8 cellular contexts compared by ENCODE assay signal in the genomic region with DNA sequence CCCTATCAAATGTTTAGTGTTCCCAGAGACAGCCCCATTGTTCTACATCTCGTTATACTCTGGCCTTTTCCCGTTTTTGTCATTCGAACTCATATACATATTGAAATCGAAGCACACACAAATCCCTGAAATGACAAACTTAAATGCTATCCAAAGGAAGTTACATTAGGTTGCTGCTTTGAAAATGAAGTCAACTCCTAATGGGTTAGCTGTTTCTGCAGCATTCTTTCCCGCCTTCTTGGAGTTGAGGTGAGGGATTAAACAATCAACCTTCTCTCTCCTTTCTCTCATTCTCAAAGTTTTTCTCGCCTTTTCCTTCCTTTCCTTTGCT. TPM values are rescaled to one million over a fixed set of nuclear protein-coding genes. Genes with fewer than 3 reads are reported as not detected.
DNase-seq lines count a peak whose midpoint lies in the region; ATAC-seq, FAIRE-seq and TF ChIP-seq lines count a peak whose summit lies in the region.

No MANE protein-coding gene starts in this region.

- no peak for TF ChIP-seq POLR2A in GM12878 (IDR thresholded peaks at IDR 0.05; ENCODE audit: low read depth, low read length)

- H3K79me1 ChIP-seq in mesendoderm (ENCODE audit: low read length): no peaks in the 10 kb centered on the region

- no peak for FAIRE-seq in GM12878 (lab: Jason Lieb, UNC)

- no peak for ATAC-seq in GM12878
- no peak for ATAC-seq in GM21360 (IDR thresholded peaks at IDR 0.05; ENCODE audit: unreplicated experiment)
- no peak for ATAC-seq in HG03432 (IDR thresholded peaks at IDR 0.05; ENCODE audit: unreplicated experiment)

- peak overlapping the region; percentile 94 for H3K18ac ChIP-seq in mesendoderm (ENCODE audit: low read length)

- peak overlapping the region; percentile 61 for H2AFZ ChIP-seq in GM12878 (ENCODE audit: control insufficient read depth, low read depth, low read length)

- TF ChIP-seq CTCF in AG09309 (IDR thresholded peaks at IDR 0.05; ENCODE audit: control insufficient read depth, insufficient read depth, low read depth, low read length, missing control alignments) (no peak), GM12878 (IDR thresholded peaks at IDR 0.05 in 2 of 3, conservative IDR thresholded peaks at IDR 0.05 in 1 of 3; ENCODE audit: control insufficient read depth in 2 of 3, extremely low read depth in 1 of 3, insufficient read depth in 1 of 3, low read depth in 3 of 3, low read length in 3 of 3) (no peak)

- H4K20me1 ChIP-seq in GM12878 (ENCODE audit: control insufficient read depth, insufficient read depth): no peaks in the 10 kb centered on the region

- H3K79me2 ChIP-seq in GM12878 (ENCODE audit: control insufficient read depth, insufficient read depth, low read length) (no peaks in the 10 kb centered on the region), mesendoderm (ENCODE audit: control insufficient read depth, insufficient read depth, low read length) (peaks cover 34% of the 10 kb centered on the region)

- intact Hi-C loops in GM12878 (cut with micrococcal nuclease; ENCODE audit: unreplicated experiment): loop anchor here (10.0 kb wide), 1 partner anchor 131 kb away; no protein-coding TSS in a partner anchor

- no peak overlapping the region for H4K5ac ChIP-seq in mesendoderm (ENCODE audit: low read length)

- SMC1A ChIA-PET in GM12878 (lab: Charles Lee; ENCODE audit: uncharacterized antibody, unreplicated experiment): interaction anchor here (1.5 to 2.8 kb wide), 3 partner anchors 34 to 124 kb away, joined by 4 to 12 read pairs (median 8); a partner anchor contains a TSS

- DNase-seq in AG09309 (ENCODE audit: low read depth): no peak
- DNase-seq in HuH-7.5 (ENCODE audit: low spot score): peak; percentile 11
- DNase-seq in GM12878 (ENCODE audit: low read depth, low spot score): no peak
- no peak for DNase-seq in mesendoderm
- no peak for DNase-seq in KBM-7
- no peak for DNase-seq in LoVo (ENCODE audit: low spot score)

- CTCF ChIA-PET in GM12878 (lab: Yijun Ruan, JAX): interaction anchor here (0.9 to 1.9 kb wide), 2 partner anchors 125 to 369 kb away, joined by 4 to 7 read pairs; no protein-coding TSS in a partner anchor

- no peak overlapping the region for H4K8ac ChIP-seq in mesendoderm (ENCODE audit: low read depth, low read length)

- H3K27ac ChIP-seq in GM12878 (ENCODE audit: control insufficient read depth, insufficient read depth) (no peak overlapping the region), mesendoderm (ENCODE audit: low read depth, low read length) (peak overlapping the region; percentile 92)

- H3K23ac ChIP-seq in mesendoderm (ENCODE audit: low read length): no peak overlapping the region

- no peak overlapping the region for H3K4ac ChIP-seq in mesendoderm (ENCODE audit: low read depth, low read length)

- H3K56ac ChIP-seq in mesendoderm (ENCODE audit: low read length): peak overlapping the region; percentile 97

- peak overlapping the region; percentile 25 for H2BK15ac ChIP-seq in mesendoderm (replicated peaks; ENCODE audit: low read depth)

- H3K36me3 ChIP-seq in GM12878 (ENCODE audit: control insufficient read depth in 2 of 2, insufficient read depth in 2 of 2, low read length in 1 of 2): no peaks in the 10 kb centered on the region
- peaks cover 1% of the 10 kb centered on the region for H3K36me3 ChIP-seq in mesendoderm (ENCODE audit: control insufficient read depth, insufficient read depth, low read length)

- POLR2A ChIA-PET in GM12878 (lab: Charles Lee): no interaction called here

- in situ Hi-C loops in GM12878 (cut with MboI): no loop called here
- in situ Hi-C loops in KBM-7 (cut with MboI; ENCODE audit: low pct_unique_long_range_greater_than_20kb, low sequenced_read_pairs): no loop called here

- 19% methylated on average over 6 of the region's 6 CpGs for WGBS in GM12878 (ENCODE audit: insufficient coverage, insufficient replicate concordance, low lambda C conversion rate, missing lambda C conversion rate)
- no CpG with 5 or more reads among the region's 6 CpGs for WGBS in mesendoderm (ENCODE audit: extremely low coverage, insufficient coverage, low lambda C conversion rate)

- TF ChIP-seq RAD21 in GM12878 (IDR thresholded peaks at IDR 0.05; ENCODE audit: insufficient read depth, low read depth, low read length): no peak

- peak overlapping the region; percentile 48 for H3K4me3 ChIP-seq in AG09309 (ENCODE audit: control insufficient read depth, low read depth, low read length)
- peak overlapping the region; percentile 74; the same call in 1 of the 2 replicates for H3K4me3 ChIP-seq in GM12878
- peak overlapping the region; percentile 87 for H3K4me3 ChIP-seq in mesendoderm (ENCODE audit: low read length)

- BruUV-seq in GM12878 (replicated peaks; lab: Mats Ljungman, UMichigan): no TSS peak

- RAD21 ChIA-PET in GM12878 (lab: Charles Lee; ENCODE audit: unreplicated experiment): interaction anchor here (2.1 kb wide), 1 partner anchor 35 kb away, joined by 14 read pairs; a partner anchor contains a TSS

- peak overlapping the region; percentile 25 for H2AK5ac ChIP-seq in mesendoderm (ENCODE audit: low read length)

- H3K4me1 ChIP-seq in GM12878 (ENCODE audit: control insufficient read depth, insufficient read depth, low read length) (peaks cover 4% of the 10 kb centered on the region), mesendoderm (ENCODE audit: control insufficient read depth, low read depth, low read length) (no peaks in the 10 kb centered on the region)

- H3K4me2 ChIP-seq in GM12878 (ENCODE audit: control insufficient read depth, insufficient read depth): peak overlapping the region; percentile 66
- H3K4me2 ChIP-seq in mesendoderm (ENCODE audit: low read length): peak overlapping the region; percentile 72

- no peaks in the 10 kb centered on the region for H3K9me3 ChIP-seq in GM12878 (replicated peaks; ENCODE audit: control insufficient read depth, insufficient read depth, low read length)

- H3K27me3 ChIP-seq in GM12878 (replicated peaks in 1 of 2; ENCODE audit: control insufficient read depth in 2 of 2, insufficient read depth in 2 of 2, low read length in 1 of 2) (no peaks in the 10 kb centered on the region; a peak in 1 of 4 replicates), mesendoderm (ENCODE audit: insufficient read depth, low read length, poor library complexity) (no peaks in the 10 kb centered on the region)

- peak overlapping the region; percentile 53 for H2BK5ac ChIP-seq in mesendoderm (ENCODE audit: low read length)

- H2BK120ac ChIP-seq in mesendoderm (ENCODE audit: low read depth, low read length): peak overlapping the region; percentile 17

- TF ChIP-seq EP300 in GM12878 (IDR thresholded peaks at IDR 0.05; ENCODE audit: borderline replicate concordance in 1 of 2, control insufficient read depth in 1 of 2, low read depth in 2 of 2, low read length in 2 of 2): no peak

- H3K9ac ChIP-seq in GM12878 (ENCODE audit: control insufficient read depth, insufficient read depth, low read length): no peak overlapping the region
- peak overlapping the region; percentile 67 for H3K9ac ChIP-seq in mesendoderm (ENCODE audit: low read length)

TF ChIP-seq in GM12878, 131 proteins besides CTCF, POLR2A, EP300 and RAD21 (continues in another document):
- TF ChIP-seq, protein P1, sequence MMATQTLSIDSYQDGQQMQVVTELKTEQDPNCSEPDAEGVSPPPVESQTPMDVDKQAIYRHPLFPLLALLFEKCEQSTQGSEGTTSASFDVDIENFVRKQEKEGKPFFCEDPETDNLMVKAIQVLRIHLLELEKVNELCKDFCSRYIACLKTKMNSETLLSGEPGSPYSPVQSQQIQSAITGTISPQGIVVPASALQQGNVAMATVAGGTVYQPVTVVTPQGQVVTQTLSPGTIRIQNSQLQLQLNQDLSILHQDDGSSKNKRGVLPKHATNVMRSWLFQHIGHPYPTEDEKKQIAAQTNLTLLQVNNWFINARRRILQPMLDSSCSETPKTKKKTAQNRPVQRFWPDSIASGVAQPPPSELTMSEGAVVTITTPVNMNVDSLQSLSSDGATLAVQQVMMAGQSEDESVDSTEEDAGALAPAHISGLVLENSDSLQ (IDR thresholded peaks at IDR 0.05): no peak
- TF ChIP-seq ZNF217 (IDR thresholded peaks at IDR 0.05): no peak

RNA-seq across cellular contexts. Expression of a gene that starts 0.6 kb away (rescaled TPM):
- 47.9 and 54.4 TPM in 2 replicates for total RNA-seq in GM12878 (2013; cell fraction: nucleolus; rRNA removed)
- total RNA-seq in GM12878 (2014; rRNA removed): 1.7 and 2.0 TPM in 2 replicates
- 1.9 and 2.1 TPM in 2 replicates for total RNA-seq in GM12878 (2014; rRNA removed; fragmentation: Illumina TruSeq; extraction: Trizol)
- 3.1 and 5.2 TPM in 2 replicates for total RNA-seq in GM12878 (2021)
- polyA plus RNA-seq in GM12878 (2011; ENCODE audit: low read depth): 3.9 TPM
- 12.9 and 16.3 TPM in 2 replicates for polyA plus RNA-seq in GM12878 (2011; rRNA removed)
- 18.6 and 19.4 TPM in 2 replicates for polyA plus RNA-seq in GM12878 (2011; cell fraction: cytosol; rRNA removed)
- 96.2 and 117 TPM in 2 replicates for polyA plus RNA-seq in GM12878 (2011; cell fraction: nucleus; rRNA removed)
- polyA plus RNA-seq in GM12878 (2012): 4.9 and 5.4 TPM in 2 replicates
- polyA plus RNA-seq in GM12878 (2014; fragmentation: Illumina TruSeq; extraction: Trizol): 3.6 and 4.2 TPM in 2 replicates
- under 1 TPM; 0.50 to 0.64 TPM for polyA plus RNA-seq in GM12878 (2014; fragmentation: Nextera tagmentation; extraction: Ambion mirVana)
- polyA plus RNA-seq in GM12878 (2014; rRNA removed): 2.9 and 3.6 TPM in 2 replicates
- polyA plus RNA-seq in GM12878 (2016; fragmentation: Nextera tagmentation; extraction: Ambion mirVana): 1 to 10 TPM; 1.5 to 2.4 TPM
- polyA minus RNA-seq in GM12878 (2011; rRNA and poly(A)+ RNA removed): 10.8 and 12.0 TPM in 2 replicates
- 7.2 and 9.0 TPM in 2 replicates for polyA minus RNA-seq in GM12878 (2011; cell fraction: cytosol; rRNA and poly(A)+ RNA removed)
- polyA minus RNA-seq in GM12878 (2011; cell fraction: nucleus; rRNA and poly(A)+ RNA removed): 5.4 and 9.3 TPM in 2 replicates
- 407 TPM for polyA plus RNA-seq in mesendoderm (2013, experiment 1 of 2)
- 429 TPM for polyA plus RNA-seq in mesendoderm (2013, experiment 2 of 2)

RNA-seq across cellular contexts. Expression of a gene that starts 35.8 kb away (rescaled TPM):
- total RNA-seq in GM12878 (2013; cell fraction: nucleolus; rRNA removed): 166 and 176 TPM in 2 replicates
- total RNA-seq in GM12878 (2014; rRNA removed) (203 and 209 TPM in 2 replicates), GM12878 (2014; rRNA removed; fragmentation: Illumina TruSeq; extraction: Trizol) (126 and 139 TPM in 2 replicates), GM12878 (2021) (134 and 135 TPM in 2 replicates)
- polyA plus RNA-seq in GM12878 (2011; ENCODE audit: low read depth): 70.7 TPM
- polyA plus RNA-seq in GM12878 (2011; rRNA removed) (175 and 192 TPM in 2 replicates), GM12878 (2014; fragmentation: Illumina TruSeq; extraction: Trizol) (146 and 160 TPM in 2 replicates), GM12878 (2014; fragmentation: Nextera tagmentation; extraction: Ambion mirVana) (100 to 1,000 TPM in 1 of 2 experiments, 10 to 100 TPM in 1; 65.4 to 101 TPM), GM12878 (2014; rRNA removed) (103 and 113 TPM in 2 replicates), GM12878 (2016; fragmentation: Nextera tagmentation; extraction: Ambion mirVana) (100 to 1,000 TPM; 138 to 151 TPM)
- 159 and 184 TPM in 2 replicates for polyA plus RNA-seq in GM12878 (2011; cell fraction: cytosol; rRNA removed)
- 112 and 153 TPM in 2 replicates for polyA plus RNA-seq in GM12878 (2011; cell fraction: nucleus; rRNA removed)
- 108 and 148 TPM in 2 replicates for polyA plus RNA-seq in GM12878 (2012)
- polyA minus RNA-seq in GM12878 (2011; rRNA and poly(A)+ RNA removed): 250 and 302 TPM in 2 replicates
- polyA minus RNA-seq in GM12878 (2011; cell fraction: cytosol; rRNA and poly(A)+ RNA removed): 74.3 and 110 TPM in 2 replicates
- 65.3 and 71.5 TPM in 2 replicates for polyA minus RNA-seq in GM12878 (2011; cell fraction: nucleus; rRNA and poly(A)+ RNA removed)
- 99.7 TPM for polyA plus RNA-seq in mesendoderm (2013, experiment 1 of 2)
- polyA plus RNA-seq in mesendoderm (2013, experiment 2 of 2): 96.3 TPM
